7 cellular contexts compared by ENCODE assay signal in the genomic region with DNA sequence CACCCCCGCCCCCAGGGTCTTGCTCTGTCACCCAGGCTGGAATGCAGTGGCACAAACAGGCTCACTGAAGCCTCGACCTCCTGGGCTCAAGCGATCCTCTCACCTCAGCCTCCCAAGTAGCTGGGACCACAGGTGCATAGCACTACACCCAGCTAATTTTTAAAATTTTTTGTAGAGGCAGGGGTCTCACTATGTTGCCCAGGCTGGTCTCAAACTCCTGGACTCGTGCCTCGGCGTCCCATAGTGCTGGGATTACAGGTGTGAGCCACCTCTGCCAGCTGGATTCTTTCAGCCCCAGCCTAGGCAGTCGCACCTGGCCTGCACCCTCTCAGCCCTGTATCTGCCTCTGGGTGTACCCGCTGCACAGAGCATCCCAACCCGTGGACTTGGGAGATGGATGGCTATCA.
DNase-seq lines count a peak whose midpoint lies in the region; ATAC-seq, FAIRE-seq and TF ChIP-seq lines count a peak whose summit lies in the region.
"Not testable (repeated sequence)": the region's sequence is repeated elsewhere in the genome, so short reads cannot be mapped to it uniquely, and the experiment has no call there.

No MANE protein-coding gene starts in this region.

- not testable (repeated sequence) for H3K27ac ChIP-seq in H1 (ENCODE audit: low read depth, low read length)
- H3K27ac ChIP-seq in hepatocyte = peak overlapping the region; percentile 91
- H3K27ac ChIP-seq in mucosa of rectum (ENCODE audit: low read depth in 2 of 2, low read length in 2 of 2) = peak overlapping the region; percentile 32 to 48
- peak overlapping the region; percentile 59 for H3K27ac ChIP-seq in parathyroid adenoma
- H3K27ac ChIP-seq in transverse colon = peak overlapping the region; percentile 66 to 76 (median 70)

- not testable (repeated sequence) for H3K23ac ChIP-seq in H1 (ENCODE audit: insufficient read length)

- H3K4ac ChIP-seq in H1 (replicated peaks; ENCODE audit: insufficient read length, low read depth, low read length) = not testable (repeated sequence)

- H3K79me1 ChIP-seq in H1 (ENCODE audit: low read depth, low read length) = not testable (repeated sequence)

- H2AK5ac ChIP-seq in H1 (ENCODE audit: low read depth, low read length) = not testable (repeated sequence)

- H4K20me1 ChIP-seq in Loucy (ENCODE audit: insufficient read depth, low read length, poor library complexity, severe bottlenecking); H1 (replicated peaks in 1 of 2; ENCODE audit: control insufficient read depth in 1 of 2, insufficient read depth in 2 of 2, low read length in 2 of 2); hepatocyte (ENCODE audit: insufficient read depth, poor library complexity, severe bottlenecking): not testable (repeated sequence)

- peak overlapping the region; percentile 76 for H3K9ac ChIP-seq in Loucy (ENCODE audit: low read depth, low read length, poor library complexity, severe bottlenecking)
- H3K9ac ChIP-seq in H1 (replicated peaks in 1 of 4; ENCODE audit: extremely low read depth in 1 of 4, low read depth in 3 of 4, low read length in 3 of 4); mucosa of rectum (ENCODE audit: low read depth in 1 of 2, low read length in 2 of 2); parathyroid adenoma: not testable (repeated sequence)

- not testable (repeated sequence) for H2BK15ac ChIP-seq in H1 (ENCODE audit: low read length)

- H3K79me2 ChIP-seq in Loucy (ENCODE audit: insufficient read depth, low read length); H1 (ENCODE audit: control insufficient read depth in 1 of 2, insufficient read depth in 2 of 2, low read length in 2 of 2); hepatocyte; parathyroid adenoma: not testable (repeated sequence)

- CTCF ChIA-PET in H1 (lab: Charles Lee; ENCODE audit: partially characterized antibody) = interaction anchor here (0.6 to 7.9 kb wide), 5 partner anchors 13 to 270 kb away, joined by 4 to 58 read pairs (median 5); no protein-coding TSS in a partner anchor

- not testable (repeated sequence) for H3K36me3 Mint-ChIP-seq in stimulated activated effector memory CD8-positive, alpha-beta T cell treated with anti-CD3 and anti-CD28 coated beads, Interleukin-12 subunit alpha, Interleukin-12 subunit beta, amount 100 ng/mL, for 72 hours

- H4K5ac ChIP-seq in H1 (ENCODE audit: insufficient read length, low read depth, low read length) = not testable (repeated sequence)

- peak overlapping the region; percentile 60; the same call in 1 of the 2 replicates for H2BK12ac ChIP-seq in H1 (ENCODE audit: low read depth, low read length)

- FAIRE-seq in H1 (lab: Jason Lieb, UNC) = not testable (repeated sequence)

- not testable (repeated sequence) for H3K27me3 ChIP-seq in Loucy (ENCODE audit: insufficient read depth, low read length, poor library complexity, severe bottlenecking); H1 (replicated peaks in 1 of 4; ENCODE audit: control insufficient read depth in 3 of 4, extremely low read depth in 1 of 4, insufficient read depth in 3 of 4, low read length in 3 of 4); hepatocyte; mucosa of rectum (ENCODE audit: control insufficient read depth in 2 of 2, insufficient read depth in 2 of 2, low read length in 2 of 2); parathyroid adenoma (ENCODE audit: control insufficient read depth, insufficient read depth, low read length); transverse colon

- H3K4me1 ChIP-seq in Loucy (ENCODE audit: insufficient read depth, low read length, poor library complexity, severe bottlenecking) (peaks cover 62% of the 10 kb centered on the region), H1 (replicated peaks in 1 of 4; ENCODE audit: control insufficient read depth in 3 of 4, insufficient read depth in 4 of 4, low read length in 3 of 4) (peaks cover 4 to 25% (median 15%) of the 10 kb centered on the region in 4 experiments), hepatocyte (ENCODE audit: insufficient read depth) (peaks cover 59% of the 10 kb centered on the region), mucosa of rectum (ENCODE audit: control insufficient read depth in 2 of 2, insufficient read depth in 2 of 2, low read length in 2 of 2) (peaks cover 22 to 26% of the 10 kb centered on the region in 2 donors), transverse colon (peaks cover 18 to 49% (median 33%) of the 10 kb centered on the region in 4 donors)
- not testable (repeated sequence) for H3K4me1 ChIP-seq in parathyroid adenoma

- H3K9me3 Mint-ChIP-seq in stimulated activated effector memory CD8-positive, alpha-beta T cell treated with anti-CD3 and anti-CD28 coated beads, Interleukin-12 subunit alpha, Interleukin-12 subunit beta, amount 100 ng/mL, for 72 hours = not testable (repeated sequence)

- H3K4me2 ChIP-seq in Loucy (ENCODE audit: low read depth, low read length, poor library complexity, severe bottlenecking); H1 (ENCODE audit: insufficient read depth in 1 of 2, low read depth in 2 of 2, low read length in 2 of 2); hepatocyte; parathyroid adenoma (ENCODE audit: low read length): not testable (repeated sequence)

- peak overlapping the region; percentile 18 for H3K27ac Mint-ChIP-seq in stimulated activated effector memory CD8-positive, alpha-beta T cell treated with anti-CD3 and anti-CD28 coated beads, Interleukin-12 subunit alpha, Interleukin-12 subunit beta, amount 100 ng/mL, for 72 hours

- not testable (repeated sequence) for TF ChIP-seq CTCF in Loucy (conservative IDR thresholded peaks at IDR 0.05; ENCODE audit: low read length); H1 (IDR thresholded peaks at IDR 0.05; ENCODE audit: control extremely low read depth in 1 of 3, insufficient read depth in 1 of 3, low read depth in 1 of 3, low read length in 3 of 3); hepatocyte (IDR thresholded peaks at IDR 0.05; ENCODE audit: poor library complexity); parathyroid adenoma (IDR thresholded peaks at IDR 0.05); transverse colon (IDR thresholded peaks at IDR 0.05)

- intact Hi-C loops in transverse colon (cut with DNase I; ENCODE audit: low total_unique reads) = not testable (repeated sequence)

- not testable (repeated sequence) for H3K9me3 ChIP-seq in Loucy (ENCODE audit: insufficient read depth, low read depth, low read length); H1 (ENCODE audit: insufficient read depth in 2 of 2, low read depth in 1 of 2, low read length in 1 of 2); hepatocyte (ENCODE audit: low read depth); mucosa of rectum (ENCODE audit: control insufficient read depth in 2 of 2, low read length in 2 of 2); parathyroid adenoma (ENCODE audit: control insufficient read depth, low read length); transverse colon

- H3K4me3 ChIP-seq in Loucy (ENCODE audit: low read length, poor library complexity, severe bottlenecking); H1 (ENCODE audit: extremely low read depth in 1 of 4, insufficient read depth in 2 of 4, low read depth in 3 of 4, low read length in 4 of 4); hepatocyte; mucosa of rectum (ENCODE audit: low read length in 2 of 2); parathyroid adenoma (ENCODE audit: low read depth, low read length); transverse colon: not testable (repeated sequence)

- TF ChIP-seq RAD21 in H1 (IDR thresholded peaks at IDR 0.05 in 1 of 2, conservative IDR thresholded peaks at IDR 0.05 in 1 of 2; ENCODE audit: low read depth in 2 of 2, low read length in 2 of 2) = not testable (repeated sequence)

- not testable (repeated sequence) for H3K23me2 ChIP-seq in H1 (ENCODE audit: low read depth, low read length)

- POLR2A ChIA-PET in H1 (lab: Charles Lee; ENCODE audit: partially characterized antibody) = interaction anchor here (1.4 kb wide), 1 partner anchor 11 kb away, joined by 3 read pairs; no protein-coding TSS in a partner anchor

- not testable (repeated sequence) for TF ChIP-seq POLR2A in H1 (IDR thresholded peaks at IDR 0.05; ENCODE audit: control extremely low read depth in 1 of 2, low read depth in 2 of 2, low read length in 2 of 2); transverse colon (IDR thresholded peaks at IDR 0.05)

- not testable (repeated sequence) for H3K36me3 ChIP-seq in Loucy (ENCODE audit: insufficient read depth, low read length); H1 (ENCODE audit: control insufficient read depth in 2 of 4, insufficient read depth in 4 of 4, low read length in 3 of 4); hepatocyte (replicated peaks; ENCODE audit: insufficient read depth, low read depth); mucosa of rectum (ENCODE audit: control insufficient read depth in 2 of 2, insufficient read depth in 2 of 2, low read length in 2 of 2); parathyroid adenoma (ENCODE audit: control insufficient read depth, insufficient read depth, low read length); transverse colon

- H2BK120ac ChIP-seq in H1 (replicated peaks; ENCODE audit: low read depth, low read length) = not testable (repeated sequence)

- TF ChIP-seq EP300 in H1 (IDR thresholded peaks at IDR 0.05; ENCODE audit: borderline replicate concordance in 1 of 2, low read depth in 2 of 2, low read length in 2 of 2); transverse colon (IDR thresholded peaks at IDR 0.05; ENCODE audit: low read depth): not testable (repeated sequence)

- not testable (repeated sequence) for H3K4me1 Mint-ChIP-seq in stimulated activated effector memory CD8-positive, alpha-beta T cell treated with anti-CD3 and anti-CD28 coated beads, Interleukin-12 subunit alpha, Interleukin-12 subunit beta, amount 100 ng/mL, for 72 hours

- DNase-seq in H1 (ENCODE audit: low read depth in 1 of 2, low spot score in 2 of 2); hepatocyte (ENCODE audit: low spot score); stimulated activated effector memory CD8-positive, alpha-beta T cell treated with anti-CD3 and anti-CD28 coated beads, Interleukin-12 subunit alpha, Interleukin-12 subunit beta, amount 100 ng/mL, for 72 hours (ENCODE audit: low spot score in 2 of 2); transverse colon: not testable (repeated sequence)

- not testable (repeated sequence) for H3K4me3 Mint-ChIP-seq in stimulated activated effector memory CD8-positive, alpha-beta T cell treated with anti-CD3 and anti-CD28 coated beads, Interleukin-12 subunit alpha, Interleukin-12 subunit beta, amount 100 ng/mL, for 72 hours

- not testable (repeated sequence) for H3K14ac ChIP-seq in H1 (ENCODE audit: insufficient read length)

- not testable (repeated sequence) for H4K8ac ChIP-seq in H1 (ENCODE audit: extremely low read depth, insufficient read depth, low read length)

- H2AFZ ChIP-seq in Loucy (ENCODE audit: low read length); H1 (ENCODE audit: low read length); hepatocyte; parathyroid adenoma: not testable (repeated sequence)

- in situ Hi-C loops in transverse colon (cut with MboI; ENCODE audit: low pct_ligation_motif_present in 1 of 4, low pct_unique_long_range_greater_than_20kb in 1 of 4, low sequenced_read_pairs in 3 of 4) = loop anchor here in 3 of 4 donors (10.0 to 25.0 kb wide), 3 partner anchors 276 to 529 kb away; no protein-coding TSS in a partner anchor

- peak overlapping the region; percentile 13; the same call in 1 of the 2 replicates for H2BK20ac ChIP-seq in H1 (ENCODE audit: low read length)

- not testable (repeated sequence) for H3K56ac ChIP-seq in H1 (replicated peaks; ENCODE audit: insufficient read length, low read depth, low read length)

- not testable (repeated sequence) for H3K9me2 ChIP-seq in Loucy (replicated peaks; ENCODE audit: low read depth, low read length); hepatocyte (replicated peaks; ENCODE audit: insufficient read depth)

- H3K18ac ChIP-seq in H1 (ENCODE audit: extremely low read depth, low read length) = not testable (repeated sequence)

- not testable (repeated sequence) for H4K91ac ChIP-seq in H1 (replicated peaks; ENCODE audit: insufficient read length, low read length)

- ATAC-seq in stimulated activated effector memory CD8-positive, alpha-beta T cell treated with anti-CD3 and anti-CD28 coated beads, Interleukin-12 subunit alpha, Interleukin-12 subunit beta, amount 100 ng/mL, for 72 hours = not testable (repeated sequence)

- 82% methylated on average over 9 of the region's 9 CpGs; no CpG with 5 or more reads in 1 of the 2 experiments for WGBS in H1 (ENCODE audit: extremely low coverage in 1 of 2, insufficient coverage in 1 of 2, insufficient read length in 1 of 2, insufficient replicate concordance in 2 of 2, low coverage in 1 of 2, low lambda C conversion rate in 2 of 2, missing lambda C conversion rate in 1 of 2), 2 experiments
- WGBS in hepatocyte (ENCODE audit: low lambda C conversion rate, missing lambda C conversion rate) = 84% methylated on average over 9 of the region's 9 CpGs
- WGBS in transverse colon (ENCODE audit: low coverage in 1 of 2), 2 donors = 76 to 80% methylated on average over 3 to 9 of the region's 9 CpGs

- H2BK5ac ChIP-seq in H1 (ENCODE audit: low read depth, low read length) = not testable (repeated sequence)

- H3F3A ChIP-seq in Loucy (ENCODE audit: low read depth) = not testable (repeated sequence)
